Comparison of ENCODE assay signal across 18 cellular contexts in the genomic region with DNA sequence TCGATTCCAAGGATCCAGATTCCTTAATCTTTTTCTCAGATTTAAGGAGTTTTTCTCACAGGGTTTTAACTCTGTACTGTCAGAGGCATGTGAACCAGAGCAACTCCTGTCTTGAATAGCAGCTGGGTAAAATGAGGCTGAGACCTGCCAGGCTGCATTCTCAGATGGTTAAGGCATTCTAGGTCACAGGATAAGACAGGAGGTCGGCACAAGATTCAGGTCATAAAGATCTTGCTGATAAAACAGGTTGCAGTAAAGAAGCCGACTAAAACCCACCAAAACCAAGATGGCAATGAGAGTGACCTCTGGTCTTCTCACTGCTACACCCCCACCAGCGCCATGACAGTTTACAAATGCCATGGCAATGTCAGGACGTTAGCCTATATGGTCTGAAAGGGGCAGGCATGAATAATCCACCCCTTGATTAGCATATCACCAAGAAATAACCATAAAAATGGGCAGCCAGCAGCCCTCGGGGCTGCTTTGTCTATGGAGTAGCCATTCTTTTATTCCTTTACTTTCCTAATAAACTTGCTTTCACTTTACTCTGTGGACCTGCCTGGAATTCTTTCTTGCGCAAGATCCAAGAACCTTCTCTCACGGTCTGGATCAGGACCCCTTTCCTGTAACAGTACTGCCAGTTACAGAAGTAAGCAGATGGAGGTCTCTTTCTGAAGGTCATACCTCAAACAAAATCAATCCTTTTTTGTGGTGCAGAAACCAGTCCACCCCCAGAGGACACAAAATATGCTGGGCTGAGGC.
DNase-seq lines count a peak whose midpoint lies in the region; ATAC-seq, FAIRE-seq and TF ChIP-seq lines count a peak whose summit lies in the region.
"Had no signal": no experiment of that assay in that cellular context is flagged by ENCODE, and none has a peak within 500 bp of the region (broad histone marks: within the 10 kb centered on the region; RNA-seq: fewer than 3 reads in every experiment).

No MANE protein-coding gene starts in this region.

- FAIRE-seq in D721Med (lab: Jason Lieb, UNC): peak; percentile 48

- peak; percentile 25 for ATAC-seq in left lobe of liver
- peak; percentile 34 for ATAC-seq in sciatic nerve
- ATAC-seq in HG02763 (IDR thresholded peaks at IDR 0.05; ENCODE audit: unreplicated experiment): no peak
- ATAC-seq in GM21528 (IDR thresholded peaks at IDR 0.05; ENCODE audit: low FRiP score, unreplicated experiment): no peak
- ATAC-seq in GM21529 (IDR thresholded peaks at IDR 0.05; ENCODE audit: unreplicated experiment): no peak
- ATAC-seq: PC-3 had no signal

- intact Hi-C loops in sciatic nerve (cut with DNase I): loop anchor here (10.0 kb wide), 1 partner anchor 690 kb away; no protein-coding TSS in a partner anchor

- DNase-seq in D721Med (ENCODE audit: insufficient read length, low spot score): no peak
- peak; percentile 46 for DNase-seq in amniotic epithelial cell (ENCODE audit: low read depth)
- no peak for DNase-seq in left lobe of liver (ENCODE audit: low spot score)
- no peak for DNase-seq in sciatic nerve (ENCODE audit: low spot score)
- no peak for DNase-seq in ureter (ENCODE audit: low spot score)
- DNase-seq: activated effector memory CD4-positive, alpha-beta T cell treated with Interleukin-2 at 50 U/mL for 16 hours; CD4-positive, alpha-beta T cell; DMS79 treated with DMSO at 0.1 percent for 48 hours; naive B cell; NCI-H1048; NCI-H2107; PC-3; stimulated activated CD4-positive, alpha-beta T cell treated with anti-CD3 and anti-CD28 coated beads, Interleukin-12 subunit alpha, Interleukin-12 subunit beta, amount 100 ng/mL, for 4 hours; stimulated activated naive CD4-positive, alpha-beta T cell; T1000 had no signal

- no peak for TF ChIP-seq CTCF in D721Med (IDR thresholded peaks at IDR 0.05; ENCODE audit: insufficient read depth, missing control alignments)

Comparison
In these comparisons a context has a peak if more than half of its experiments do, and no peak if none do; other contexts are left out.
1. ATAC-seq: peak in left lobe of liver (single experiment) and sciatic nerve (single experiment); none in HG02763 (single experiment), GM21528 (single experiment) and GM21529 (single experiment).